In genomic region chr1:39214021-39214713, GRCh38 we compare ENCODE assay signal across 8 cellular contexts. TPM values are rescaled to one million over a fixed set of nuclear protein-coding genes. Genes with fewer than 3 reads are reported as not detected.
A peak's percentile ranks its signal among the peaks of the same experiment; 100 is the strongest.
DNase-seq lines count a peak whose midpoint lies in the region; ATAC-seq and TF ChIP-seq lines count a peak whose summit lies in the region.

No MANE protein-coding gene starts in this region.

- POLR2A ChIA-PET in PC-9 (lab: Charles Lee; ENCODE audit: unreplicated experiment), result interaction anchor here (0.6 to 1.3 kb wide), 5 partner anchors 22 to 741 kb away, joined by 4 to 8 read pairs (median 6); no protein-coding TSS in a partner anchor

- H3K4me1 Mint-ChIP-seq in endodermal cell (peaks cover 30% of the 10 kb centered on the region), natural killer cell (peaks cover 51% of the 10 kb centered on the region in 2 donors)

- no peaks in the 10 kb centered on the region for H3K9me2 ChIP-seq in PC-9 (ENCODE audit: insufficient read depth)

- H3K36me3 ChIP-seq in BLaER1 (peaks cover 22% of the 10 kb centered on the region; the same call in 1 of the 2 replicates), PC-9 (ENCODE audit: low read depth) (no peaks in the 10 kb centered on the region), endodermal cell (ENCODE audit: control insufficient read depth, insufficient read depth, low read length) (no peaks in the 10 kb centered on the region)

- H3K9me3 Mint-ChIP-seq in endodermal cell, result no peaks in the 10 kb centered on the region
- no peaks in the 10 kb centered on the region for H3K9me3 Mint-ChIP-seq in natural killer cell

- CTCF ChIA-PET in PC-9 (lab: Charles Lee), result interaction anchor here (0.8 to 1.9 kb wide), 4 partner anchors 22 to 84 kb away, joined by 3 to 14 read pairs (median 4); no protein-coding TSS in a partner anchor

- H4K20me1 ChIP-seq in BLaER1 (peaks cover 44% of the 10 kb centered on the region), PC-9 (ENCODE audit: insufficient read depth) (no peaks in the 10 kb centered on the region)

- H3K27ac ChIP-seq in BLaER1 (peak overlapping the region; percentile 72), PC-9 (peak overlapping the region; percentile 57), endodermal cell (ENCODE audit: low read depth, low read length) (peak overlapping the region; percentile 15)

- TF ChIP-seq CTCF in PC-9 (conservative IDR thresholded peaks at IDR 0.05) (no peak), endodermal cell (conservative IDR thresholded peaks at IDR 0.05) (no peak), natural killer cell (IDR thresholded peaks at IDR 0.05) (no peak)

- no peak overlapping the region for H2AFZ ChIP-seq in PC-9

- no TSS peak for BruUV-seq in PC-9 (replicated peaks; lab: Mats Ljungman, UMichigan)

- H3K4me3 Mint-ChIP-seq in endodermal cell, result peak overlapping the region; percentile 2
- H3K4me3 Mint-ChIP-seq in natural killer cell, result peak overlapping the region; percentile 92

- DNase-seq in PC-9, result peak; percentile 68 to 85
- peak; percentile 55 for DNase-seq in endodermal cell
- no peak for DNase-seq in natural killer cell
- no peak for DNase-seq in cerebellar cortex (ENCODE audit: low spot score)
- no peak for DNase-seq in NCI-H1694 (lab: John Stamatoyannopoulos, UW)
- no peak for DNase-seq in NCI-H748 (lab: John Stamatoyannopoulos, UW; ENCODE audit: unreplicated experiment)

- peaks cover 77% of the 10 kb centered on the region for H3K4me1 ChIP-seq in BLaER1
- peaks cover 41% of the 10 kb centered on the region for H3K4me1 ChIP-seq in PC-9 (replicated peaks; ENCODE audit: insufficient read depth)
- peaks cover 11% of the 10 kb centered on the region for H3K4me1 ChIP-seq in endodermal cell (ENCODE audit: control insufficient read depth, insufficient read depth, low read length)

- peaks cover 35% of the 10 kb centered on the region for H3F3A ChIP-seq in PC-9 (ENCODE audit: insufficient read depth, low read depth)

- H3K4me2 ChIP-seq in BLaER1, result peak overlapping the region; percentile 92
- peak overlapping the region; percentile 62 for H3K4me2 ChIP-seq in PC-9

- no peak for ATAC-seq in natural killer cell
- ATAC-seq in HG02840 (IDR thresholded peaks at IDR 0.05; ENCODE audit: low FRiP score, unreplicated experiment), result no peak

- H3K9me3 ChIP-seq in BLaER1 (peaks cover 14% of the 10 kb centered on the region), PC-9 (ENCODE audit: insufficient read depth, low read depth) (no peaks in the 10 kb centered on the region), endodermal cell (ENCODE audit: control insufficient read depth, low read length) (no peaks in the 10 kb centered on the region)

- H3K36me3 Mint-ChIP-seq in endodermal cell (ENCODE audit: low read depth) (peaks cover 2% of the 10 kb centered on the region), natural killer cell (no peaks in the 10 kb centered on the region)

- H3K27me3 ChIP-seq in BLaER1 (no peaks in the 10 kb centered on the region), PC-9 (ENCODE audit: insufficient read depth, low read depth) (no peaks in the 10 kb centered on the region), endodermal cell (ENCODE audit: control insufficient read depth, insufficient read depth, low read length, poor library complexity, severe bottlenecking) (no peaks in the 10 kb centered on the region)

- intact Hi-C loops in PC-9 (cut with micrococcal nuclease; ENCODE audit: unreplicated experiment) (loop anchor here (1.0 to 2.0 kb wide), 2 partner anchors 10 to 19 kb away; partner anchors contain the start of gene MACF1), natural killer cell (cut with micrococcal nuclease) (no loop called here)

- H3K4me3 ChIP-seq in BLaER1 (no peak overlapping the region), PC-9 (peak overlapping the region; percentile 9; the same call in 1 of the 2 replicates), endodermal cell (ENCODE audit: low read length) (peak overlapping the region; percentile 10)

- H3K79me2 ChIP-seq in PC-9 (ENCODE audit: low read depth), result peaks cover 38% of the 10 kb centered on the region; the same call in 1 of the 2 replicates

- peak overlapping the region; percentile 42 for H3K9ac ChIP-seq in BLaER1
- no peak overlapping the region for H3K9ac ChIP-seq in endodermal cell (ENCODE audit: extremely low read depth, low read length, poor library complexity, severe bottlenecking)

- 45 to 53% methylated on average over 5 to 7 of the region's 7 CpGs for WGBS in endodermal cell (ENCODE audit: insufficient coverage in 1 of 2, insufficient read length in 1 of 2), 2 experiments

- H3K27ac Mint-ChIP-seq in endodermal cell (peak overlapping the region; percentile 72), natural killer cell (peak overlapping the region; percentile 90 to 96)

- H3K27me3 Mint-ChIP-seq in endodermal cell (ENCODE audit: insufficient read depth), result no peaks in the 10 kb centered on the region
- H3K27me3 Mint-ChIP-seq in natural killer cell (ENCODE audit: low read depth in 2 of 2), result no peaks in the 10 kb centered on the region

RNA-seq across cellular contexts. Expression of gene MACF1, which starts 9.7 kb away (rescaled TPM):
- total RNA-seq in PC-9 (2021) (189 and 199 TPM in 2 replicates), endodermal cell (100 to 1,000 TPM; 214 to 251 TPM), natural killer cell (100 to 1,000 TPM; 752 to 811 (median 752) TPM)
- polyA plus RNA-seq in endodermal cell (2013, experiment 1 of 2), result 89.7 TPM
- polyA plus RNA-seq in endodermal cell (2013, experiment 2 of 2), result 102 TPM

Comparison
In these comparisons a context has a peak if more than half of its experiments do, and no peak if none do; other contexts are left out.
1. H3K27ac ChIP-seq: peak in every context shown above with its lines; median percentile 72 in BLaER1; 57 in PC-9; 15 in endodermal cell.
2. DNase-seq: peak in PC-9 (2 of 2) and endodermal cell (single experiment); none in natural killer cell (single experiment), cerebellar cortex (single experiment), NCI-H1694 (single experiment) and NCI-H748 (single experiment).